19 cellular contexts compared by ENCODE assay signal in the genomic region with DNA sequence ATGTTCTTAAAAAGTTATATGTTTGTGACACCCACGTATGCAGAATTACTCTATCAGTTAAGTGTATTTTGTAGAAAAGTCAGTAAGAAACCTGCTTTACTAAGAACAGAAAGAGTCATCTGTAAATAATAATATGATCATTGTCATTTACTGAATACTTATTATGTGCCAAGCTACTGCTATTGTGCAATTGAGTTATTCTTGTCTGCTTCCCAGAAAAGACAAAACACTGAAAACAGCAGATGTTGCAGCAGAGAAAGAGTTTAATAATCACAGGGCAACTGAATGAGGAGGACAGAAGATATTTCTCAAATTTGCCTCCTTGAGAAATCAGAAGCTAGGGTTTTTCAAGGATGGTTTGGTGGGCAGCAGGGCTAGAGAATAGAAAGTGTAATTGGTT.
"Had no signal": no experiment of that assay in that cellular context is flagged by ENCODE, and none has a peak within 500 bp of the region (broad histone marks: within the 10 kb centered on the region; RNA-seq: fewer than 3 reads in every experiment).

No MANE protein-coding gene starts in this region.

- DNase-seq: cortex of kidney; effector memory CD8-positive, alpha-beta T cell; erythroblast; esophagus squamous epithelium; gastrocnemius medialis; head of caudate nucleus; left ventricle myocardium superior; lower lobe of right lung; naive thymus-derived CD8-positive, alpha-beta T cell; nephron progenitor cell; nucleus accumbens; psoas muscle; right cardiac atrium; stimulated activated CD4-positive, alpha-beta T cell treated with anti-CD3 and anti-CD28 coated beads, Interleukin-15, amount 100 ng/mL, for 24 hours; stimulated activated CD4-positive, alpha-beta T cell treated with anti-CD3 and anti-CD28 coated beads, Interleukin-2, amount 100 ng/mL, for 48 hours; stimulated activated naive B cell treated with anti-CD40 and anti-IgM and Interleukin-4, amounts not matched to agents 10 μg/mL and 1 μg/mL and 100 μg/mL, for 72 hours; upper lobe of left lung had no signal

- H3K4me3 ChIP-seq: esophagus squamous epithelium, gastrocnemius medialis, lower lobe of right lung, psoas muscle, thoracic aorta, tibial nerve, upper lobe of left lung had no signal
